ENCODE assay signal across 2 cellular contexts in the genomic region with DNA sequence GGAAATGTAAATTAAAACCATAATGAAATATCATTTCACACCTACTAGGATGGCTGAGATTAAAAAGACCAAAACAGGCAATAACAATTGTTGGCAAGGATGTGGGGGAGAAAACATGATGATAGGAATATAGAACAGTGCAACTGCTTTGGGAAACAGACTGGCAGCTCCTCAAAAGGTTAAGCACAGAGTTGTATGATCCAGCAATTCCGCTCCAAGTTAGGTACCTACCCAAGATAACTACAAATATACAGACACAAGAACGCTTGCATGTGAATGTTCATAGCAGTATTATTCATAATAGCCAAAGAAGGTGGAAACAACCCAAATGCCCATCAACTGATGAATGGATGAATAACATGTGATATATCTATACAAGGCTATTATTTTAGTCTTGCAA.
A peak's percentile ranks its signal among the peaks of the same experiment; 100 is the strongest.
TF ChIP-seq lines count a peak whose summit lies in the region.

No MANE protein-coding gene starts in this region.

TF ChIP-seq in HEK293, 187 proteins besides CTCF, POLR2A, EP300 and RAD21 (continues in another document):
- TF ChIP-seq ZNF140 (tag by site-specific recombination; IDR thresholded peaks at IDR 0.05) (peak; percentile 100), ZNF792 (tag by site-specific recombination; IDR thresholded peaks at IDR 0.05) (no peak), HOXC10 (CRISPR knock-in tag; IDR thresholded peaks at IDR 0.05) (no peak), ZNF292 (tag by site-specific recombination; IDR thresholded peaks at IDR 0.05; ENCODE audit: borderline replicate concordance, low read depth) (no peak), EGR2 (tag by site-specific recombination; IDR thresholded peaks at IDR 0.05; ENCODE audit: low read depth) (no peak), ZNF211 (tag by site-specific recombination; IDR thresholded peaks at IDR 0.05; ENCODE audit: low read depth) (no peak), ZNF791 (tag by site-specific recombination; IDR thresholded peaks at IDR 0.05) (no peak), ZFP41 (tag by site-specific recombination; IDR thresholded peaks at IDR 0.05; ENCODE audit: borderline replicate concordance) (no peak), ZNF202 (tag by site-specific recombination; IDR thresholded peaks at IDR 0.05; ENCODE audit: borderline replicate concordance) (no peak), TCF7L2 (IDR thresholded peaks at IDR 0.05; ENCODE audit: borderline replicate concordance, low read depth, low read length) (no peak), ZNF621 (tag by site-specific recombination; IDR thresholded peaks at IDR 0.05) (no peak), SETDB1 (IDR thresholded peaks at IDR 0.05; ENCODE audit: insufficient read length, low read length) (peak; percentile 91), RBAK (tag by site-specific recombination; IDR thresholded peaks at IDR 0.05) (no peak), ZNF394 (tag by site-specific recombination; IDR thresholded peaks at IDR 0.05; ENCODE audit: borderline replicate concordance) (no peak), YY1 (tag by site-specific recombination; IDR thresholded peaks at IDR 0.05) (no peak), GLI4 (tag by site-specific recombination; IDR thresholded peaks at IDR 0.05) (no peak), ZNF184 (tag by site-specific recombination; IDR thresholded peaks at IDR 0.05) (no peak), ZNF19 (tag by site-specific recombination; IDR thresholded peaks at IDR 0.05; ENCODE audit: low read depth) (no peak), ZNF510 (tag by site-specific recombination; IDR thresholded peaks at IDR 0.05; ENCODE audit: insufficient replicate concordance) (no peak), ZNF776 (tag by site-specific recombination; IDR thresholded peaks at IDR 0.05; ENCODE audit: borderline replicate concordance) (no peak), ZNF324 (tag by site-specific recombination; IDR thresholded peaks at IDR 0.05) (no peak), ZNF830 (tag by site-specific recombination; IDR thresholded peaks at IDR 0.05; ENCODE audit: low read depth) (no peak), ZNF23 (tag by site-specific recombination; IDR thresholded peaks at IDR 0.05; ENCODE audit: borderline replicate concordance) (no peak)
- TF ChIP-seq, protein P1, sequence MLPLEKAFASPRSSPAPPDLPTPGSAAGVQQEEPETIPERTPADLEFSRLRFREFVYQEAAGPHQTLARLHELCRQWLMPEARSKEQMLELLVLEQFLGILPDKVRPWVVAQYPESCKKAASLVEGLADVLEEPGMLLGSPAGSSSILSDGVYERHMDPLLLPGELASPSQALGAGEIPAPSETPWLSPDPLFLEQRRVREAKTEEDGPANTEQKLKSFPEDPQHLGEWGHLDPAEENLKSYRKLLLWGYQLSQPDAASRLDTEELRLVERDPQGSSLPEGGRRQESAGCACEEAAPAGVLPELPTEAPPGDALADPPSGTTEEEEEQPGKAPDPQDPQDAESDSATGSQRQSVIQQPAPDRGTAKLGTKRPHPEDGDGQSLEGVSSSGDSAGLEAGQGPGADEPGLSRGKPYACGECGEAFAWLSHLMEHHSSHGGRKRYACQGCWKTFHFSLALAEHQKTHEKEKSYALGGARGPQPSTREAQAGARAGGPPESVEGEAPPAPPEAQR (tag by site-specific recombination; IDR thresholded peaks at IDR 0.05) = no peak
- TF ChIP-seq, protein P2, sequence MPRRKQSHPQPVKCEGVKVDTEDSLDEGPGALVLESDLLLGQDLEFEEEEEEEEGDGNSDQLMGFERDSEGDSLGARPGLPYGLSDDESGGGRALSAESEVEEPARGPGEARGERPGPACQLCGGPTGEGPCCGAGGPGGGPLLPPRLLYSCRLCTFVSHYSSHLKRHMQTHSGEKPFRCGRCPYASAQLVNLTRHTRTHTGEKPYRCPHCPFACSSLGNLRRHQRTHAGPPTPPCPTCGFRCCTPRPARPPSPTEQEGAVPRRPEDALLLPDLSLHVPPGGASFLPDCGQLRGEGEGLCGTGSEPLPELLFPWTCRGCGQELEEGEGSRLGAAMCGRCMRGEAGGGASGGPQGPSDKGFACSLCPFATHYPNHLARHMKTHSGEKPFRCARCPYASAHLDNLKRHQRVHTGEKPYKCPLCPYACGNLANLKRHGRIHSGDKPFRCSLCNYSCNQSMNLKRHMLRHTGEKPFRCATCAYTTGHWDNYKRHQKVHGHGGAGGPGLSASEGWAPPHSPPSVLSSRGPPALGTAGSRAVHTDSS (tag by site-specific recombination; IDR thresholded peaks at IDR 0.05) = no peak
- TF ChIP-seq, protein P3, sequence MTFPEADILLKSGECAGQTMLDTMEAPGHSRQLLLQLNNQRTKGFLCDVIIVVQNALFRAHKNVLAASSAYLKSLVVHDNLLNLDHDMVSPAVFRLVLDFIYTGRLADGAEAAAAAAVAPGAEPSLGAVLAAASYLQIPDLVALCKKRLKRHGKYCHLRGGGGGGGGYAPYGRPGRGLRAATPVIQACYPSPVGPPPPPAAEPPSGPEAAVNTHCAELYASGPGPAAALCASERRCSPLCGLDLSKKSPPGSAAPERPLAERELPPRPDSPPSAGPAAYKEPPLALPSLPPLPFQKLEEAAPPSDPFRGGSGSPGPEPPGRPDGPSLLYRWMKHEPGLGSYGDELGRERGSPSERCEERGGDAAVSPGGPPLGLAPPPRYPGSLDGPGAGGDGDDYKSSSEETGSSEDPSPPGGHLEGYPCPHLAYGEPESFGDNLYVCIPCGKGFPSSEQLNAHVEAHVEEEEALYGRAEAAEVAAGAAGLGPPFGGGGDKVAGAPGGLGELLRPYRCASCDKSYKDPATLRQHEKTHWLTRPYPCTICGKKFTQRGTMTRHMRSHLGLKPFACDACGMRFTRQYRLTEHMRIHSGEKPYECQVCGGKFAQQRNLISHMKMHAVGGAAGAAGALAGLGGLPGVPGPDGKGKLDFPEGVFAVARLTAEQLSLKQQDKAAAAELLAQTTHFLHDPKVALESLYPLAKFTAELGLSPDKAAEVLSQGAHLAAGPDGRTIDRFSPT (tag by site-specific recombination; IDR thresholded peaks at IDR 0.05) = no peak
- TF ChIP-seq, protein P4, sequence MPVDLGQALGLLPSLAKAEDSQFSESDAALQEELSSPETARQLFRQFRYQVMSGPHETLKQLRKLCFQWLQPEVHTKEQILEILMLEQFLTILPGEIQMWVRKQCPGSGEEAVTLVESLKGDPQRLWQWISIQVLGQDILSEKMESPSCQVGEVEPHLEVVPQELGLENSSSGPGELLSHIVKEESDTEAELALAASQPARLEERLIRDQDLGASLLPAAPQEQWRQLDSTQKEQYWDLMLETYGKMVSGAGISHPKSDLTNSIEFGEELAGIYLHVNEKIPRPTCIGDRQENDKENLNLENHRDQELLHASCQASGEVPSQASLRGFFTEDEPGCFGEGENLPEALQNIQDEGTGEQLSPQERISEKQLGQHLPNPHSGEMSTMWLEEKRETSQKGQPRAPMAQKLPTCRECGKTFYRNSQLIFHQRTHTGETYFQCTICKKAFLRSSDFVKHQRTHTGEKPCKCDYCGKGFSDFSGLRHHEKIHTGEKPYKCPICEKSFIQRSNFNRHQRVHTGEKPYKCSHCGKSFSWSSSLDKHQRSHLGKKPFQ (tag by site-specific recombination; IDR thresholded peaks at IDR 0.05) = no peak

TF ChIP-seq in GM12878, 131 proteins besides CTCF, POLR2A, EP300 and RAD21:
- TF ChIP-seq NBN (IDR thresholded peaks at IDR 0.05) (no peak), TCF12 (IDR thresholded peaks at IDR 0.05; ENCODE audit: low read depth, low read length) (no peak), TARDBP (IDR thresholded peaks at IDR 0.05; ENCODE audit: borderline replicate concordance) (no peak), YBX1 (IDR thresholded peaks at IDR 0.05) (no peak), NFIC (IDR thresholded peaks at IDR 0.05; ENCODE audit: low read depth, low read length) (no peak), JUNB (IDR thresholded peaks at IDR 0.05) (no peak), TBL1XR1 (IDR thresholded peaks at IDR 0.05; ENCODE audit: low read depth, low read length) (no peak), SMARCA5 (IDR thresholded peaks at IDR 0.05) (no peak), POU2F2 (IDR thresholded peaks at IDR 0.05; ENCODE audit: borderline replicate concordance, low read depth, low read length) (no peak), NFXL1 (IDR thresholded peaks at IDR 0.05; ENCODE audit: borderline replicate concordance) (no peak), CBX5 (IDR thresholded peaks at IDR 0.05; ENCODE audit: low read depth) (0 out of 2 replicates have a peak, but pooled peaks have one; percentile 56), TCF3 (IDR thresholded peaks at IDR 0.05; ENCODE audit: borderline replicate concordance, insufficient read depth, low read depth, low read length) (no peak), KLF5 (IDR thresholded peaks at IDR 0.05; ENCODE audit: partially characterized antibody) (peak; percentile 49)
- TF ChIP-seq, protein P5, sequence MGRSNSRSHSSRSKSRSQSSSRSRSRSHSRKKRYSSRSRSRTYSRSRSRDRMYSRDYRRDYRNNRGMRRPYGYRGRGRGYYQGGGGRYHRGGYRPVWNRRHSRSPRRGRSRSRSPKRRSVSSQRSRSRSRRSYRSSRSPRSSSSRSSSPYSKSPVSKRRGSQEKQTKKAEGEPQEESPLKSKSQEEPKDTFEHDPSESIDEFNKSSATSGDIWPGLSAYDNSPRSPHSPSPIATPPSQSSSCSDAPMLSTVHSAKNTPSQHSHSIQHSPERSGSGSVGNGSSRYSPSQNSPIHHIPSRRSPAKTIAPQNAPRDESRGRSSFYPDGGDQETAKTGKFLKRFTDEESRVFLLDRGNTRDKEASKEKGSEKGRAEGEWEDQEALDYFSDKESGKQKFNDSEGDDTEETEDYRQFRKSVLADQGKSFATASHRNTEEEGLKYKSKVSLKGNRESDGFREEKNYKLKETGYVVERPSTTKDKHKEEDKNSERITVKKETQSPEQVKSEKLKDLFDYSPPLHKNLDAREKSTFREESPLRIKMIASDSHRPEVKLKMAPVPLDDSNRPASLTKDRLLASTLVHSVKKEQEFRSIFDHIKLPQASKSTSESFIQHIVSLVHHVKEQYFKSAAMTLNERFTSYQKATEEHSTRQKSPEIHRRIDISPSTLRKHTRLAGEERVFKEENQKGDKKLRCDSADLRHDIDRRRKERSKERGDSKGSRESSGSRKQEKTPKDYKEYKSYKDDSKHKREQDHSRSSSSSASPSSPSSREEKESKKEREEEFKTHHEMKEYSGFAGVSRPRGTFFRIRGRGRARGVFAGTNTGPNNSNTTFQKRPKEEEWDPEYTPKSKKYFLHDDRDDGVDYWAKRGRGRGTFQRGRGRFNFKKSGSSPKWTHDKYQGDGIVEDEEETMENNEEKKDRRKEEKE (IDR thresholded peaks at IDR 0.05) = no peak
- TF ChIP-seq, protein P6, sequence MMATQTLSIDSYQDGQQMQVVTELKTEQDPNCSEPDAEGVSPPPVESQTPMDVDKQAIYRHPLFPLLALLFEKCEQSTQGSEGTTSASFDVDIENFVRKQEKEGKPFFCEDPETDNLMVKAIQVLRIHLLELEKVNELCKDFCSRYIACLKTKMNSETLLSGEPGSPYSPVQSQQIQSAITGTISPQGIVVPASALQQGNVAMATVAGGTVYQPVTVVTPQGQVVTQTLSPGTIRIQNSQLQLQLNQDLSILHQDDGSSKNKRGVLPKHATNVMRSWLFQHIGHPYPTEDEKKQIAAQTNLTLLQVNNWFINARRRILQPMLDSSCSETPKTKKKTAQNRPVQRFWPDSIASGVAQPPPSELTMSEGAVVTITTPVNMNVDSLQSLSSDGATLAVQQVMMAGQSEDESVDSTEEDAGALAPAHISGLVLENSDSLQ (IDR thresholded peaks at IDR 0.05) = no peak
- TF ChIP-seq, protein P7, sequence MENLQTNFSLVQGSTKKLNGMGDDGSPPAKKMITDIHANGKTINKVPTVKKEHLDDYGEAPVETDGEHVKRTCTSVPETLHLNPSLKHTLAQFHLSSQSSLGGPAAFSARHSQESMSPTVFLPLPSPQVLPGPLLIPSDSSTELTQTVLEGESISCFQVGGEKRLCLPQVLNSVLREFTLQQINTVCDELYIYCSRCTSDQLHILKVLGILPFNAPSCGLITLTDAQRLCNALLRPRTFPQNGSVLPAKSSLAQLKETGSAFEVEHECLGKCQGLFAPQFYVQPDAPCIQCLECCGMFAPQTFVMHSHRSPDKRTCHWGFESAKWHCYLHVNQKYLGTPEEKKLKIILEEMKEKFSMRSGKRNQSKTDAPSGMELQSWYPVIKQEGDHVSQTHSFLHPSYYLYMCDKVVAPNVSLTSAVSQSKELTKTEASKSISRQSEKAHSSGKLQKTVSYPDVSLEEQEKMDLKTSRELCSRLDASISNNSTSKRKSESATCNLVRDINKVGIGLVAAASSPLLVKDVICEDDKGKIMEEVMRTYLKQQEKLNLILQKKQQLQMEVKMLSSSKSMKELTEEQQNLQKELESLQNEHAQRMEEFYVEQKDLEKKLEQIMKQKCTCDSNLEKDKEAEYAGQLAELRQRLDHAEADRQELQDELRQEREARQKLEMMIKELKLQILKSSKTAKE (IDR thresholded peaks at IDR 0.05; ENCODE audit: low read depth, poor library complexity, severe bottlenecking) = no peak
- TF ChIP-seq, protein P8, sequence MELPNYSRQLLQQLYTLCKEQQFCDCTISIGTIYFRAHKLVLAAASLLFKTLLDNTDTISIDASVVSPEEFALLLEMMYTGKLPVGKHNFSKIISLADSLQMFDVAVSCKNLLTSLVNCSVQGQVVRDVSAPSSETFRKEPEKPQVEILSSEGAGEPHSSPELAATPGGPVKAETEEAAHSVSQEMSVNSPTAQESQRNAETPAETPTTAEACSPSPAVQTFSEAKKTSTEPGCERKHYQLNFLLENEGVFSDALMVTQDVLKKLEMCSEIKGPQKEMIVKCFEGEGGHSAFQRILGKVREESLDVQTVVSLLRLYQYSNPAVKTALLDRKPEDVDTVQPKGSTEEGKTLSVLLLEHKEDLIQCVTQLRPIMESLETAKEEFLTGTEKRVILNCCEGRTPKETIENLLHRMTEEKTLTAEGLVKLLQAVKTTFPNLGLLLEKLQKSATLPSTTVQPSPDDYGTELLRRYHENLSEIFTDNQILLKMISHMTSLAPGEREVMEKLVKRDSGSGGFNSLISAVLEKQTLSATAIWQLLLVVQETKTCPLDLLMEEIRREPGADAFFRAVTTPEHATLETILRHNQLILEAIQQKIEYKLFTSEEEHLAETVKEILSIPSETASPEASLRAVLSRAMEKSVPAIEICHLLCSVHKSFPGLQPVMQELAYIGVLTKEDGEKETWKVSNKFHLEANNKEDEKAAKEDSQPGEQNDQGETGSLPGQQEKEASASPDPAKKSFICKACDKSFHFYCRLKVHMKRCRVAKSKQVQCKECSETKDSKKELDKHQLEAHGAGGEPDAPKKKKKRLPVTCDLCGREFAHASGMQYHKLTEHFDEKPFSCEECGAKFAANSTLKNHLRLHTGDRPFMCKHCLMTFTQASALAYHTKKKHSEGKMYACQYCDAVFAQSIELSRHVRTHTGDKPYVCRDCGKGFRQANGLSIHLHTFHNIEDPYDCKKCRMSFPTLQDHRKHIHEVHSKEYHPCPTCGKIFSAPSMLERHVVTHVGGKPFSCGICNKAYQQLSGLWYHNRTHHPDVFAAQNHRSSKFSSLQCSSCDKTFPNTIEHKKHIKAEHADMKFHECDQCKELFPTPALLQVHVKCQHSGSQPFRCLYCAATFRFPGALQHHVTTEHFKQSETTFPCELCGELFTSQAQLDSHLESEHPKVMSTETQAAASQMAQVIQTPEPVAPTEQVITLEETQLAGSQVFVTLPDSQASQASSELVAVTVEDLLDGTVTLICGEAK (IDR thresholded peaks at IDR 0.05; ENCODE audit: borderline replicate concordance) = no peak
- TF ChIP-seq, protein P9, sequence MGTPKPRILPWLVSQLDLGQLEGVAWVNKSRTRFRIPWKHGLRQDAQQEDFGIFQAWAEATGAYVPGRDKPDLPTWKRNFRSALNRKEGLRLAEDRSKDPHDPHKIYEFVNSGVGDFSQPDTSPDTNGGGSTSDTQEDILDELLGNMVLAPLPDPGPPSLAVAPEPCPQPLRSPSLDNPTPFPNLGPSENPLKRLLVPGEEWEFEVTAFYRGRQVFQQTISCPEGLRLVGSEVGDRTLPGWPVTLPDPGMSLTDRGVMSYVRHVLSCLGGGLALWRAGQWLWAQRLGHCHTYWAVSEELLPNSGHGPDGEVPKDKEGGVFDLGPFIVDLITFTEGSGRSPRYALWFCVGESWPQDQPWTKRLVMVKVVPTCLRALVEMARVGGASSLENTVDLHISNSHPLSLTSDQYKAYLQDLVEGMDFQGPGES (IDR thresholded peaks at IDR 0.05) = no peak
